ENCODE assay signal across 1 cellular context in genomic region chr5:39986614-39987013, GRCh38.
TF ChIP-seq lines count a peak whose summit lies in the region.

No MANE protein-coding gene starts in this region.

TF ChIP-seq in SK-N-SH, 30 proteins besides CTCF, POLR2A, EP300 and RAD21 (continued from another document):
- no peak for TF ChIP-seq TAF1 (IDR thresholded peaks at IDR 0.05; ENCODE audit: borderline replicate concordance, low read depth, low read length)
- no peak for TF ChIP-seq POLR2AphosphoS5 (IDR thresholded peaks at IDR 0.05; ENCODE audit: low read depth, low read length)
- TF ChIP-seq NRF1 (IDR thresholded peaks at IDR 0.05; ENCODE audit: low read depth, low read length), result no peak
